In genomic region chr7:130063036-130063435, GRCh38 we compare ENCODE assay signal across 8 cellular contexts. TPM values are rescaled to one million over a fixed set of nuclear protein-coding genes. Genes with fewer than 3 reads are reported as not detected.
DNase-seq lines count a peak whose midpoint lies in the region; ATAC-seq and TF ChIP-seq lines count a peak whose summit lies in the region.

No MANE protein-coding gene starts in this region.

- POLR2A ChIA-PET in HEK293 (lab: Yijun Ruan, JAX): no interaction called here

- H3K4me3 Mint-ChIP-seq in activated T-helper 17 cell treated with anti-CD3 and anti-CD28 coated beads, Interleukin-2, amount 50 U/mL, for 72 hours: no peak overlapping the region

- H3K27me3 Mint-ChIP-seq in activated T-helper 17 cell treated with anti-CD3 and anti-CD28 coated beads, Interleukin-2, amount 50 U/mL, for 72 hours: no peaks in the 10 kb centered on the region

- H3K36me3 ChIP-seq in HEK293 (ENCODE audit: control insufficient read depth in 2 of 2, insufficient read depth in 1 of 2, low read length in 2 of 2): no peaks in the 10 kb centered on the region

- H3K36me3 Mint-ChIP-seq in activated T-helper 17 cell treated with anti-CD3 and anti-CD28 coated beads, Interleukin-2, amount 50 U/mL, for 72 hours (ENCODE audit: low read depth): no peaks in the 10 kb centered on the region

- TF ChIP-seq CTCF in AG10803 (conservative IDR thresholded peaks at IDR 0.05; ENCODE audit: low read length): peak; percentile 79
- TF ChIP-seq CTCF in HEK293 (tag by site-specific recombination; IDR thresholded peaks at IDR 0.05): no peak

- no peaks in the 10 kb centered on the region for H3K4me1 ChIP-seq in HEK293 (ENCODE audit: control insufficient read depth, insufficient read depth, low read length)

- H3K9me3 ChIP-seq in HEK293 (ENCODE audit: control insufficient read depth, insufficient read depth, low read depth, low read length): no peaks in the 10 kb centered on the region

- H3K27ac ChIP-seq in HEK293 (ENCODE audit: extremely low read depth, low read depth, low read length): no peak overlapping the region
- no peak overlapping the region for H3K27ac ChIP-seq in caudate nucleus (ENCODE audit: low read depth, low read length)

- peak; percentile 69 for ATAC-seq in activated T-helper 17 cell treated with anti-CD3 and anti-CD28 coated beads, Interleukin-2, amount 50 U/mL, for 72 hours (replicated peaks)
- ATAC-seq in HG03432 (IDR thresholded peaks at IDR 0.05; ENCODE audit: unreplicated experiment): no peak

- H3K4me3 ChIP-seq in AG10803 (ENCODE audit: low read length): no peak overlapping the region
- no peak overlapping the region for H3K4me3 ChIP-seq in HEK293 (ENCODE audit: low read depth, low read length)

- CTCF ChIA-PET in HEK293 (lab: Yijun Ruan, JAX): interaction anchor here (0.6 to 1.6 kb wide), 12 partner anchors 9 to 767 kb away, joined by 3 to 13 read pairs (median 3); partner anchors contain the start of gene ZC3HC1

- DNase-seq in AG10803 (ENCODE audit: low read depth) (peak; percentile 19), RPMI8226 (peak; percentile 74), head of caudate nucleus (peak in 25 of 42 donors; percentile 7 to 68 (median 36)), caudate nucleus (lab: John Stamatoyannopoulos, UW) (no peak)
- DNase-seq in stimulated activated CD4-positive, alpha-beta T cell treated with anti-CD3 and anti-CD28 coated beads, Interleukin-1b, Interleukin-23, amount 100 ng/mL, for 48 hours: peak; percentile 79

- no peak overlapping the region for H3K27ac Mint-ChIP-seq in activated T-helper 17 cell treated with anti-CD3 and anti-CD28 coated beads, Interleukin-2, amount 50 U/mL, for 72 hours

- no peaks in the 10 kb centered on the region for H3K4me1 Mint-ChIP-seq in activated T-helper 17 cell treated with anti-CD3 and anti-CD28 coated beads, Interleukin-2, amount 50 U/mL, for 72 hours

- intact Hi-C loops in head of caudate nucleus (cut with DNase I): no loop called here

- no peaks in the 10 kb centered on the region for H3K9me3 Mint-ChIP-seq in activated T-helper 17 cell treated with anti-CD3 and anti-CD28 coated beads, Interleukin-2, amount 50 U/mL, for 72 hours

TF ChIP-seq in HEK293, 187 proteins besides CTCF, POLR2A, EP300 and RAD21:
- TF ChIP-seq ZBTB26 (tag by site-specific recombination; optimal IDR thresholded peaks at IDR 0.05) (no peak), ZNF654 (tag by site-specific recombination; IDR thresholded peaks at IDR 0.05; ENCODE audit: low read depth) (peak; percentile 70)
TF ChIP-seq in HEK293: peak in this region for 1.

RNA-seq across cellular contexts. Expression of gene KLHDC10, which starts 7.3 kb away (rescaled TPM):
- 10 to 100 TPM; 16.2 to 21.3 TPM for total RNA-seq in activated T-helper 17 cell treated with anti-CD3 and anti-CD28 coated beads, Interleukin-2, amount 50 U/mL, for 72 hours

RNA-seq across cellular contexts. Expression of gene ZC3HC1, which starts 11.9 kb away (rescaled TPM):
- total RNA-seq in activated T-helper 17 cell treated with anti-CD3 and anti-CD28 coated beads, Interleukin-2, amount 50 U/mL, for 72 hours: 10 to 100 TPM; 22.6 to 33.7 TPM

Comparison
In these comparisons a context has a peak if more than half of its experiments do, and no peak if none do; other contexts are left out.
1. DNase-seq: peak in AG10803 (single experiment), RPMI8226 (single experiment), head of caudate nucleus (25 of 42) and stimulated activated CD4-positive, alpha-beta T cell treated with anti-CD3 and anti-CD28 coated beads, Interleukin-1b, Interleukin-23, amount 100 ng/mL, for 48 hours (single experiment); none in caudate nucleus (0 of 61).